Comparison of ENCODE assay signal across 1 cellular context in the genomic region with DNA sequence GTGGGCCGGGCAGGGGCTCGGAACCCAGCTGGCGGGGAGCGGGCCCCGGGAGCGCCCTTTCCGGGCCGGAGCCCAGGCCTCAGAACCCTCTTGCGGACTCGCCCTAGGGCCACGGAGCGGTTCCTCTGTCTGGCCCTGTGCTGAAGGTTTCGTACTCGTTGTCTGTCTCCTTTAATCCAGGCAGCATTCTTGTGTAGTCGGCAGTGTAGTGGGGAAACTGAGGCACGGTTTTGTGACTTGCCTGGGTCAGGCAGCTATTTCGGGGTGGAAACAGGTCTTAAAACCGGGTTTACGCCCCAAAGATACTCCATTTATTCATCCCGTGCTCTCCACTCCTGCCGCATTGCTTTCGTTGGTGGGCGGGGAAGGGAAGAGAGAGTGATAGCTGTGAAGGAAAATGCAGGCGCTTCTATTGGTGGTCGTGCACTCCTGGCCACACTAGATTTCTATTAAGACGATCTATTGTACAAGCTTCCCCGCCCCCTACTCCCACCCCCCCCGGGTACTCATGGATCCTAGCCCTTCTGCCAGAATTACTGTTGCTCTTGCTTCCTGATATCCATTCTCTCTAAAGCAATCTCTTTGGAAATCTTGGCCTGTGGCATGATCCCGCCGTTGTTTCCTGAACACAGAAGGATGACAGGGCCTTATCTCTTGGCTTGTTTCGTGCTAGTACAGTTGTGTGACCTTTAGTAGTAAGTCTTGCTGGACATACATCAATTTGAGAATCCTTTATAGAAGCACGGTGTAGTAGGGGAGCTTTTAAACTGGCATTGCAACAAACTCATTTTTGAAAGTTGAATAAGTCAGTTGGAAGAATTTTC.
A peak's percentile ranks its signal among the peaks of the same experiment; 100 is the strongest.
TF ChIP-seq lines count a peak whose summit lies in the region.

No MANE protein-coding gene starts in this region.

TF ChIP-seq in HepG2, 621 proteins besides CTCF, POLR2A, EP300 and RAD21 (continued from another document and continues in another):
- no peak for TF ChIP-seq MED1 (CRISPR knock-in tag; IDR thresholded peaks at IDR 0.05)
- 0 out of 2 replicates have a peak, but pooled peaks have one; percentile 18 for TF ChIP-seq ZNF619 (CRISPR knock-in tag; IDR thresholded peaks at IDR 0.05)
- TF ChIP-seq ADNP (CRISPR knock-in tag; IDR thresholded peaks at IDR 0.05): no peak
- no peak for TF ChIP-seq ZNF644 (CRISPR knock-in tag; IDR thresholded peaks at IDR 0.05; ENCODE audit: low read depth)
- TF ChIP-seq PAF1 (CRISPR knock-in tag; IDR thresholded peaks at IDR 0.05): no peak
- TF ChIP-seq ZNF160 (CRISPR knock-in tag; IDR thresholded peaks at IDR 0.05): no peak
- no peak for TF ChIP-seq HNRNPH1 (optimal IDR thresholded peaks at IDR 0.05; ENCODE audit: low read depth, low read length)
- no peak for TF ChIP-seq CEBPG (CRISPR knock-in tag; IDR thresholded peaks at IDR 0.05)
- TF ChIP-seq ZSCAN9 (CRISPR knock-in tag; IDR thresholded peaks at IDR 0.05; ENCODE audit: borderline replicate concordance): no peak
- no peak for TF ChIP-seq PCBP1 (IDR thresholded peaks at IDR 0.05; ENCODE audit: borderline replicate concordance, low read depth, low read length)
- TF ChIP-seq, protein P1, sequence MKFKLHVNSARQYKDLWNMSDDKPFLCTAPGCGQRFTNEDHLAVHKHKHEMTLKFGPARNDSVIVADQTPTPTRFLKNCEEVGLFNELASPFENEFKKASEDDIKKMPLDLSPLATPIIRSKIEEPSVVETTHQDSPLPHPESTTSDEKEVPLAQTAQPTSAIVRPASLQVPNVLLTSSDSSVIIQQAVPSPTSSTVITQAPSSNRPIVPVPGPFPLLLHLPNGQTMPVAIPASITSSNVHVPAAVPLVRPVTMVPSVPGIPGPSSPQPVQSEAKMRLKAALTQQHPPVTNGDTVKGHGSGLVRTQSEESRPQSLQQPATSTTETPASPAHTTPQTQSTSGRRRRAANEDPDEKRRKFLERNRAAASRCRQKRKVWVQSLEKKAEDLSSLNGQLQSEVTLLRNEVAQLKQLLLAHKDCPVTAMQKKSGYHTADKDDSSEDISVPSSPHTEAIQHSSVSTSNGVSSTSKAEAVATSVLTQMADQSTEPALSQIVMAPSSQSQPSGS (CRISPR knock-in tag; IDR thresholded peaks at IDR 0.05): no peak
- no peak for TF ChIP-seq KDM4B (CRISPR knock-in tag; IDR thresholded peaks at IDR 0.05)
- TF ChIP-seq CHD4 (IDR thresholded peaks at IDR 0.05; ENCODE audit: borderline replicate concordance, low read length): no peak
- TF ChIP-seq NCOA1 (CRISPR knock-in tag; IDR thresholded peaks at IDR 0.05): 0 out of 2 replicates have a peak, but pooled peaks have one; percentile 22
- TF ChIP-seq, protein P2, sequence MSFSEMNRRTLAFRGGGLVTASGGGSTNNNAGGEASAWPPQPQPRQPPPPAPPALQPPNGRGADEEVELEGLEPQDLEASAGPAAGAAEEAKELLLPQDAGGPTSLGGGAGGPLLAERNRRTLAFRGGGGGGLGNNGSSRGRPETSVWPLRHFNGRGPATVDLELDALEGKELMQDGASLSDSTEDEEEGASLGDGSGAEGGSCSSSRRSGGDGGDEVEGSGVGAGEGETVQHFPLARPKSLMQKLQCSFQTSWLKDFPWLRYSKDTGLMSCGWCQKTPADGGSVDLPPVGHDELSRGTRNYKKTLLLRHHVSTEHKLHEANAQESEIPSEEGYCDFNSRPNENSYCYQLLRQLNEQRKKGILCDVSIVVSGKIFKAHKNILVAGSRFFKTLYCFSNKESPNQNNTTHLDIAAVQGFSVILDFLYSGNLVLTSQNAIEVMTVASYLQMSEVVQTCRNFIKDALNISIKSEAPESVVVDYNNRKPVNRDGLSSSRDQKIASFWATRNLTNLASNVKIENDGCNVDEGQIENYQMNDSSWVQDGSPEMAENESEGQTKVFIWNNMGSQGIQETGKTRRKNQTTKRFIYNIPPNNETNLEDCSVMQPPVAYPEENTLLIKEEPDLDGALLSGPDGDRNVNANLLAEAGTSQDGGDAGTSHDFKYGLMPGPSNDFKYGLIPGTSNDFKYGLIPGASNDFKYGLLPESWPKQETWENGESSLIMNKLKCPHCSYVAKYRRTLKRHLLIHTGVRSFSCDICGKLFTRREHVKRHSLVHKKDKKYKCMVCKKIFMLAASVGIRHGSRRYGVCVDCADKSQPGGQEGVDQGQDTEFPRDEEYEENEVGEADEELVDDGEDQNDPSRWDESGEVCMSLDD (CRISPR knock-in tag; IDR thresholded peaks at IDR 0.05; ENCODE audit: borderline replicate concordance): no peak
- TF ChIP-seq ZNF326 (CRISPR knock-in tag; IDR thresholded peaks at IDR 0.05; ENCODE audit: borderline replicate concordance): no peak
- TF ChIP-seq KDM5B (CRISPR knock-in tag; IDR thresholded peaks at IDR 0.05; ENCODE audit: borderline replicate concordance): peak; percentile 65; the same call in 1 of the 2 replicates
- TF ChIP-seq, protein P3, sequence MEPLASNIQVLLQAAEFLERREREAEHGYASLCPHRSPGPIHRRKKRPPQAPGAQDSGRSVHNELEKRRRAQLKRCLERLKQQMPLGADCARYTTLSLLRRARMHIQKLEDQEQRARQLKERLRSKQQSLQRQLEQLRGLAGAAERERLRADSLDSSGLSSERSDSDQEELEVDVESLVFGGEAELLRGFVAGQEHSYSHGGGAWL (CRISPR knock-in tag; IDR thresholded peaks at IDR 0.05): 0 out of 2 replicates have a peak, but pooled peaks have one; percentile 79
- TF ChIP-seq ZNF766 (CRISPR knock-in tag; IDR thresholded peaks at IDR 0.05; ENCODE audit: borderline replicate concordance): peak; percentile 6; the same call in 1 of the 2 replicates
- no peak; the same call in 1 of the 2 replicates for TF ChIP-seq EED (CRISPR knock-in tag; IDR thresholded peaks at IDR 0.05)
- TF ChIP-seq RFXANK (CRISPR knock-in tag; IDR thresholded peaks at IDR 0.05): no peak
- no peak for TF ChIP-seq ZNF234 (CRISPR knock-in tag; conservative IDR thresholded peaks at IDR 0.05)
- no peak for TF ChIP-seq ZNF7 (CRISPR knock-in tag; IDR thresholded peaks at IDR 0.05)
- TF ChIP-seq, protein P4, sequence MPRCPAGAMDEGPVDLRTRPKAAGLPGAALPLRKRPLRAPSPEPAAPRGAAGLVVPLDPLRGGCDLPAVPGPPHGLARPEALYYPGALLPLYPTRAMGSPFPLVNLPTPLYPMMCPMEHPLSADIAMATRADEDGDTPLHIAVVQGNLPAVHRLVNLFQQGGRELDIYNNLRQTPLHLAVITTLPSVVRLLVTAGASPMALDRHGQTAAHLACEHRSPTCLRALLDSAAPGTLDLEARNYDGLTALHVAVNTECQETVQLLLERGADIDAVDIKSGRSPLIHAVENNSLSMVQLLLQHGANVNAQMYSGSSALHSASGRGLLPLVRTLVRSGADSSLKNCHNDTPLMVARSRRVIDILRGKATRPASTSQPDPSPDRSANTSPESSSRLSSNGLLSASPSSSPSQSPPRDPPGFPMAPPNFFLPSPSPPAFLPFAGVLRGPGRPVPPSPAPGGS (CRISPR knock-in tag; IDR thresholded peaks at IDR 0.05): no peak
- TF ChIP-seq, protein P5, sequence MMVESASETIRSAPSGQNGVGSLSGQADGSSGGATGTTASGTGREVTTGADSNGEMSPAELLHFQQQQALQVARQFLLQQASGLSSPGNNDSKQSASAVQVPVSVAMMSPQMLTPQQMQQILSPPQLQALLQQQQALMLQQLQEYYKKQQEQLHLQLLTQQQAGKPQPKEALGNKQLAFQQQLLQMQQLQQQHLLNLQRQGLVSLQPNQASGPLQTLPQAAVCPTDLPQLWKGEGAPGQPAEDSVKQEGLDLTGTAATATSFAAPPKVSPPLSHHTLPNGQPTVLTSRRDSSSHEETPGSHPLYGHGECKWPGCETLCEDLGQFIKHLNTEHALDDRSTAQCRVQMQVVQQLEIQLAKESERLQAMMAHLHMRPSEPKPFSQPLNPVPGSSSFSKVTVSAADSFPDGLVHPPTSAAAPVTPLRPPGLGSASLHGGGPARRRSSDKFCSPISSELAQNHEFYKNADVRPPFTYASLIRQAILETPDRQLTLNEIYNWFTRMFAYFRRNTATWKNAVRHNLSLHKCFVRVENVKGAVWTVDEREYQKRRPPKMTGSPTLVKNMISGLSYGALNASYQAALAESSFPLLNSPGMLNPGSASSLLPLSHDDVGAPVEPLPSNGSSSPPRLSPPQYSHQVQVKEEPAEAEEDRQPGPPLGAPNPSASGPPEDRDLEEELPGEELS (CRISPR knock-in tag; IDR thresholded peaks at IDR 0.05): no peak
- no peak for TF ChIP-seq PAX8 (CRISPR knock-in tag; IDR thresholded peaks at IDR 0.05; ENCODE audit: borderline replicate concordance)
- TF ChIP-seq, protein P6, sequence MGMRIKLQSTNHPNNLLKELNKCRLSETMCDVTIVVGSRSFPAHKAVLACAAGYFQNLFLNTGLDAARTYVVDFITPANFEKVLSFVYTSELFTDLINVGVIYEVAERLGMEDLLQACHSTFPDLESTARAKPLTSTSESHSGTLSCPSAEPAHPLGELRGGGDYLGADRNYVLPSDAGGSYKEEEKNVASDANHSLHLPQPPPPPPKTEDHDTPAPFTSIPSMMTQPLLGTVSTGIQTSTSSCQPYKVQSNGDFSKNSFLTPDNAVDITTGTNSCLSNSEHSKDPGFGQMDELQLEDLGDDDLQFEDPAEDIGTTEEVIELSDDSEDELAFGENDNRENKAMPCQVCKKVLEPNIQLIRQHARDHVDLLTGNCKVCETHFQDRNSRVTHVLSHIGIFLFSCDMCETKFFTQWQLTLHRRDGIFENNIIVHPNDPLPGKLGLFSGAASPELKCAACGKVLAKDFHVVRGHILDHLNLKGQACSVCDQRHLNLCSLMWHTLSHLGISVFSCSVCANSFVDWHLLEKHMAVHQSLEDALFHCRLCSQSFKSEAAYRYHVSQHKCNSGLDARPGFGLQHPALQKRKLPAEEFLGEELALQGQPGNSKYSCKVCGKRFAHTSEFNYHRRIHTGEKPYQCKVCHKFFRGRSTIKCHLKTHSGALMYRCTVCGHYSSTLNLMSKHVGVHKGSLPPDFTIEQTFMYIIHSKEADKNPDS (CRISPR knock-in tag; IDR thresholded peaks at IDR 0.05): no peak
- no peak for TF ChIP-seq ZBTB21 (CRISPR knock-in tag; IDR thresholded peaks at IDR 0.05)
- TF ChIP-seq HDAC2 (CRISPR knock-in tag; IDR thresholded peaks at IDR 0.05): no peak
- TF ChIP-seq YEATS4 (CRISPR knock-in tag; IDR thresholded peaks at IDR 0.05; ENCODE audit: borderline replicate concordance): no peak; the same call in 1 of the 2 replicates
- TF ChIP-seq, protein P7, sequence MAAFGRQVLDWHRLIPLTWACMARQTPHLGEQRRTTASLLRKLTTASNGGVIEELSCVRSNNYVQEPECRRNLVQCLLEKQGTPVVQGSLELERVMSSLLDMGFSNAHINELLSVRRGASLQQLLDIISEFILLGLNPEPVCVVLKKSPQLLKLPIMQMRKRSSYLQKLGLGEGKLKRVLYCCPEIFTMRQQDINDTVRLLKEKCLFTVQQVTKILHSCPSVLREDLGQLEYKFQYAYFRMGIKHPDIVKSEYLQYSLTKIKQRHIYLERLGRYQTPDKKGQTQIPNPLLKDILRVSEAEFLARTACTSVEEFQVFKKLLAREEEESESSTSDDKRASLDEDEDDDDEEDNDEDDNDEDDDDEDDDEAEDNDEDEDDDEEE (CRISPR knock-in tag; IDR thresholded peaks at IDR 0.05): no peak
- TF ChIP-seq, protein P8, sequence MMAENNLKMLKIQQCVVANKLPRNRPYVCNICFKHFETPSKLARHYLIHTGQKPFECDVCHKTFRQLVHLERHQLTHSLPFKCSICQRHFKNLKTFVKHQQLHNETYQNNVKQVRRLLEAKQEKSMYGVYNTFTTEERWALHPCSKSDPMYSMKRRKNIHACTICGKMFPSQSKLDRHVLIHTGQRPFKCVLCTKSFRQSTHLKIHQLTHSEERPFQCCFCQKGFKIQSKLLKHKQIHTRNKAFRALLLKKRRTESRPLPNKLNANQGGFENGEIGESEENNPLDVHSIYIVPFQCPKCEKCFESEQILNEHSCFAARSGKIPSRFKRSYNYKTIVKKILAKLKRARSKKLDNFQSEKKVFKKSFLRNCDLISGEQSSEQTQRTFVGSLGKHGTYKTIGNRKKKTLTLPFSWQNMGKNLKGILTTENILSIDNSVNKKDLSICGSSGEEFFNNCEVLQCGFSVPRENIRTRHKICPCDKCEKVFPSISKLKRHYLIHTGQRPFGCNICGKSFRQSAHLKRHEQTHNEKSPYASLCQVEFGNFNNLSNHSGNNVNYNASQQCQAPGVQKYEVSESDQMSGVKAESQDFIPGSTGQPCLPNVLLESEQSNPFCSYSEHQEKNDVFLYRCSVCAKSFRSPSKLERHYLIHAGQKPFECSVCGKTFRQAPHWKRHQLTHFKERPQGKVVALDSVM (CRISPR knock-in tag; IDR thresholded peaks at IDR 0.05): no peak
- peak; percentile 69; the same call in 1 of the 2 replicates for TF ChIP-seq ZNF572 (CRISPR knock-in tag; IDR thresholded peaks at IDR 0.05)
- TF ChIP-seq DNMT3B (CRISPR knock-in tag; conservative IDR thresholded peaks at IDR 0.05): no peak
- TF ChIP-seq ZNF883 (CRISPR knock-in tag; IDR thresholded peaks at IDR 0.05; ENCODE audit: not compliant biosample characterization): no peak
- no peak for TF ChIP-seq ZBTB8A (CRISPR knock-in tag; IDR thresholded peaks at IDR 0.05; ENCODE audit: borderline replicate concordance, low read depth)
- no peak for TF ChIP-seq FIP1L1 (IDR thresholded peaks at IDR 0.05; ENCODE audit: borderline replicate concordance, insufficient read depth, low read depth, low read length)
- TF ChIP-seq NPAS2 (CRISPR knock-in tag; IDR thresholded peaks at IDR 0.05; ENCODE audit: borderline replicate concordance): no peak
- no peak for TF ChIP-seq ZNF432 (CRISPR knock-in tag; IDR thresholded peaks at IDR 0.05; ENCODE audit: borderline replicate concordance)
- TF ChIP-seq, protein P9, sequence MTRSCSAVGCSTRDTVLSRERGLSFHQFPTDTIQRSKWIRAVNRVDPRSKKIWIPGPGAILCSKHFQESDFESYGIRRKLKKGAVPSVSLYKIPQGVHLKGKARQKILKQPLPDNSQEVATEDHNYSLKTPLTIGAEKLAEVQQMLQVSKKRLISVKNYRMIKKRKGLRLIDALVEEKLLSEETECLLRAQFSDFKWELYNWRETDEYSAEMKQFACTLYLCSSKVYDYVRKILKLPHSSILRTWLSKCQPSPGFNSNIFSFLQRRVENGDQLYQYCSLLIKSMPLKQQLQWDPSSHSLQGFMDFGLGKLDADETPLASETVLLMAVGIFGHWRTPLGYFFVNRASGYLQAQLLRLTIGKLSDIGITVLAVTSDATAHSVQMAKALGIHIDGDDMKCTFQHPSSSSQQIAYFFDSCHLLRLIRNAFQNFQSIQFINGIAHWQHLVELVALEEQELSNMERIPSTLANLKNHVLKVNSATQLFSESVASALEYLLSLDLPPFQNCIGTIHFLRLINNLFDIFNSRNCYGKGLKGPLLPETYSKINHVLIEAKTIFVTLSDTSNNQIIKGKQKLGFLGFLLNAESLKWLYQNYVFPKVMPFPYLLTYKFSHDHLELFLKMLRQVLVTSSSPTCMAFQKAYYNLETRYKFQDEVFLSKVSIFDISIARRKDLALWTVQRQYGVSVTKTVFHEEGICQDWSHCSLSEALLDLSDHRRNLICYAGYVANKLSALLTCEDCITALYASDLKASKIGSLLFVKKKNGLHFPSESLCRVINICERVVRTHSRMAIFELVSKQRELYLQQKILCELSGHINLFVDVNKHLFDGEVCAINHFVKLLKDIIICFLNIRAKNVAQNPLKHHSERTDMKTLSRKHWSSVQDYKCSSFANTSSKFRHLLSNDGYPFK (CRISPR knock-in tag; IDR thresholded peaks at IDR 0.05; ENCODE audit: borderline replicate concordance): no peak
- TF ChIP-seq FOXC1 (CRISPR knock-in tag; IDR thresholded peaks at IDR 0.05; ENCODE audit: borderline replicate concordance): no peak
